ENCODE assay signal across 2 cellular contexts in genomic region chr15:38216763-38217162, GRCh38.
TF ChIP-seq lines count a peak whose summit lies in the region.

No MANE protein-coding gene starts in this region.

TF ChIP-seq in A549, 52 proteins besides CTCF, POLR2A, EP300 and RAD21 (continued from another document):
- TF ChIP-seq BCL3 (IDR thresholded peaks at IDR 0.05) (no peak), SMC3 (IDR thresholded peaks at IDR 0.05) (no peak), FOXS1 (CRISPR knock-in tag; IDR thresholded peaks at IDR 0.05) (no peak), HDAC2 (IDR thresholded peaks at IDR 0.05) (no peak), USF2 (IDR thresholded peaks at IDR 0.05) (no peak), FOSL2 (IDR thresholded peaks at IDR 0.05) (no peak), FOSL2 (CRISPR knock-in tag; IDR thresholded peaks at IDR 0.05) (0 out of 2 replicates have a peak, but pooled peaks have one; percentile 18), ZNF302 (CRISPR knock-in tag; IDR thresholded peaks at IDR 0.05) (no peak), PBX3 (IDR thresholded peaks at IDR 0.05) (no peak), ZC3H11A (IDR thresholded peaks at IDR 0.05) (no peak), MAFK (IDR thresholded peaks at IDR 0.05; ENCODE audit: partially characterized antibody) (no peak), MYC (IDR thresholded peaks at IDR 0.05; ENCODE audit: borderline replicate concordance, low read length) (no peak), HOXB5 (CRISPR knock-in tag; IDR thresholded peaks at IDR 0.05) (no peak), TFCP2L1 (CRISPR knock-in tag; IDR thresholded peaks at IDR 0.05) (no peak), RFX5 (IDR thresholded peaks at IDR 0.05) (no peak), BHLHE40 (IDR thresholded peaks at IDR 0.05; ENCODE audit: low read depth, low read length) (no peak), KDM5A (IDR thresholded peaks at IDR 0.05) (no peak), EHF (CRISPR knock-in tag; IDR thresholded peaks at IDR 0.05) (no peak), EHMT2 (IDR thresholded peaks at IDR 0.05; ENCODE audit: low read depth) (no peak), CHD4 (IDR thresholded peaks at IDR 0.05; ENCODE audit: borderline replicate concordance) (no peak), HMGXB4 (CRISPR knock-in tag; IDR thresholded peaks at IDR 0.05; ENCODE audit: borderline replicate concordance) (no peak)
TF ChIP-seq in A549: peak in this region for 3.

TF ChIP-seq in IMR-90, 13 proteins besides CTCF, POLR2A, EP300 and RAD21 (continued from another document):
- TF ChIP-seq FOS (IDR thresholded peaks at IDR 0.05; ENCODE audit: low read depth, low read length) (no peak), MAFK (IDR thresholded peaks at IDR 0.05; ENCODE audit: low read depth, low read length) (no peak), MAZ (IDR thresholded peaks at IDR 0.05; ENCODE audit: borderline replicate concordance, low read depth, low read length) (no peak), USF2 (IDR thresholded peaks at IDR 0.05; ENCODE audit: low read depth, low read length) (no peak), BHLHE40 (IDR thresholded peaks at IDR 0.05; ENCODE audit: low read depth, low read length) (no peak), RFX5 (IDR thresholded peaks at IDR 0.05; ENCODE audit: low read depth, low read length) (no peak), SMC3 (IDR thresholded peaks at IDR 0.05; ENCODE audit: low read depth, low read length) (no peak), MXI1 (IDR thresholded peaks at IDR 0.05; ENCODE audit: borderline replicate concordance, low read depth, low read length) (no peak), CHD1 (IDR thresholded peaks at IDR 0.05; ENCODE audit: low read depth, low read length) (no peak)
